27 cellular contexts compared by ENCODE assay signal in genomic region chrX:71224969-71225368, GRCh38. TPM values are rescaled to one million over a fixed set of nuclear protein-coding genes. Genes with fewer than 3 reads are reported as not detected.
DNase-seq lines count a peak whose midpoint lies in the region; ATAC-seq, FAIRE-seq and TF ChIP-seq lines count a peak whose summit lies in the region.
"Had no signal": no experiment of that assay in that cellular context is flagged by ENCODE, and none has a peak within 500 bp of the region (broad histone marks: within the 10 kb centered on the region; RNA-seq: fewer than 3 reads in every experiment).

No MANE protein-coding gene starts in this region.

- H3K36me3 Mint-ChIP-seq in stimulated activated effector memory CD8-positive, alpha-beta T cell treated with anti-CD3 and anti-CD28 coated beads, Interleukin-12 subunit alpha, Interleukin-12 subunit beta, amount 100 ng/mL, for 72 hours, result no peaks in the 10 kb centered on the region
- H3K36me3 Mint-ChIP-seq in CD4-positive, alpha-beta T cell (ENCODE audit: low read depth), result no peaks in the 10 kb centered on the region
- H3K36me3 Mint-ChIP-seq: CD14-positive monocyte had no signal

- POLR2A ChIA-PET in CD4-positive, alpha-beta T cell (lab: Charles Lee), result no interaction called here

- H3K27ac ChIP-seq in angular gyrus (ENCODE audit: low read depth, low read length), result peak overlapping the region; percentile 59
- H3K27ac ChIP-seq in substantia nigra (ENCODE audit: low read depth, low read length, poor library complexity, severe bottlenecking), result peak overlapping the region; percentile 93
- no peak overlapping the region for H3K27ac ChIP-seq in CD4-positive, alpha-beta T cell (ENCODE audit: low read depth, low read length)
- H3K27ac ChIP-seq: coronary artery, esophagus squamous epithelium, gastroesophageal sphincter had no signal

- H3K9me3 ChIP-seq in CD4-positive, alpha-beta T cell (ENCODE audit: control insufficient read depth, low read length), result no peaks in the 10 kb centered on the region
- H3K9me3 ChIP-seq: esophagus squamous epithelium, gastroesophageal sphincter had no signal

- FAIRE-seq in GM18507 (lab: Jason Lieb, UNC), result peak; percentile 5
- FAIRE-seq: islet of Langerhans, urothelium cell line had no signal

- no peak for TF ChIP-seq CTCF in CD4-positive, alpha-beta T cell (IDR thresholded peaks at IDR 0.05)

- no peak overlapping the region for H3K27ac Mint-ChIP-seq in stimulated activated effector memory CD8-positive, alpha-beta T cell treated with anti-CD3 and anti-CD28 coated beads, Interleukin-12 subunit alpha, Interleukin-12 subunit beta, amount 100 ng/mL, for 72 hours
- no peak overlapping the region for H3K27ac Mint-ChIP-seq in CD4-positive, alpha-beta T cell
- H3K27ac Mint-ChIP-seq: activated T-cell treated with anti-CD3 and anti-CD28 coated beads, Interleukin-2, amount 50 U/mL, for 24 hours; T-helper 17 cell had no signal

- no peak overlapping the region for H3K4me3 Mint-ChIP-seq in stimulated activated effector memory CD8-positive, alpha-beta T cell treated with anti-CD3 and anti-CD28 coated beads, Interleukin-12 subunit alpha, Interleukin-12 subunit beta, amount 100 ng/mL, for 72 hours
- no peak overlapping the region for H3K4me3 Mint-ChIP-seq in CD4-positive, alpha-beta T cell
- H3K4me3 Mint-ChIP-seq: activated T-cell treated with anti-CD3 and anti-CD28 coated beads, Interleukin-2, amount 50 U/mL, for 24 hours; CD14-positive monocyte; T-helper 17 cell had no signal

- no peak for DNase-seq in GM18507 (ENCODE audit: extremely low spot score, insufficient read length, low read depth)
- DNase-seq in left colon, result no peak
- no peak for DNase-seq in substantia nigra (lab: John Stamatoyannopoulos, UW)
- no peak for DNase-seq in stimulated activated effector memory CD8-positive, alpha-beta T cell treated with anti-CD3 and anti-CD28 coated beads, Interleukin-12 subunit alpha, Interleukin-12 subunit beta, amount 100 ng/mL, for 72 hours (ENCODE audit: low spot score in 2 of 2)
- DNase-seq in CD4-positive, alpha-beta T cell, result no peak
- no peak for DNase-seq in medulla oblongata (ENCODE audit: extremely low spot score)
- DNase-seq: activated CD4-positive, alpha-beta T cell treated with anti-CD3 and anti-CD28 coated beads for 48 hours; activated gamma-delta T cell treated with Interleukin-2 at 50 U/mL for 16 hours; activated T-cell treated with anti-CD3 and anti-CD28 coated beads, Interleukin-2, amount 50 U/mL, for 24 hours; esophagus squamous epithelium; GOT3; Karpas-422; NCI-H1092 treated with DMSO at 0.1 percent for 48 hours; NCI-H1930; NCI-H69; RPMI8226; T-helper 17 cell had no signal

- ATAC-seq in left colon, result peak; percentile 28
- no peak for ATAC-seq in stimulated activated effector memory CD8-positive, alpha-beta T cell treated with anti-CD3 and anti-CD28 coated beads, Interleukin-12 subunit alpha, Interleukin-12 subunit beta, amount 100 ng/mL, for 72 hours
- no peak for ATAC-seq in CD4-positive, alpha-beta T cell (ENCODE audit: poor library complexity)
- ATAC-seq: gastroesophageal sphincter, T-helper 17 cell had no signal

- no peaks in the 10 kb centered on the region for H3K4me1 Mint-ChIP-seq in stimulated activated effector memory CD8-positive, alpha-beta T cell treated with anti-CD3 and anti-CD28 coated beads, Interleukin-12 subunit alpha, Interleukin-12 subunit beta, amount 100 ng/mL, for 72 hours
- H3K4me1 Mint-ChIP-seq in CD4-positive, alpha-beta T cell (ENCODE audit: low read depth), result no peaks in the 10 kb centered on the region
- H3K4me1 Mint-ChIP-seq: T-helper 17 cell had no signal

- H3K9me3 Mint-ChIP-seq in stimulated activated effector memory CD8-positive, alpha-beta T cell treated with anti-CD3 and anti-CD28 coated beads, Interleukin-12 subunit alpha, Interleukin-12 subunit beta, amount 100 ng/mL, for 72 hours, result no peaks in the 10 kb centered on the region
- H3K9me3 Mint-ChIP-seq in CD4-positive, alpha-beta T cell, result no peaks in the 10 kb centered on the region
- H3K9me3 Mint-ChIP-seq: activated T-cell treated with anti-CD3 and anti-CD28 coated beads, Interleukin-2, amount 50 U/mL, for 24 hours had no signal

- H3K27me3 Mint-ChIP-seq in CD4-positive, alpha-beta T cell, result no peaks in the 10 kb centered on the region
- H3K27me3 Mint-ChIP-seq: T-helper 17 cell had no signal

- CTCF ChIA-PET in CD4-positive, alpha-beta T cell (lab: Charles Lee), result no interaction called here

- intact Hi-C loops in left colon (cut with DNase I, micrococcal nuclease), result no loop called here
- intact Hi-C loops in CD4-positive, alpha-beta T cell (cut with DNase I, micrococcal nuclease), result no loop called here

- H3K27me3 ChIP-seq in CD4-positive, alpha-beta T cell (ENCODE audit: control insufficient read depth, insufficient read depth, low read length), result no peaks in the 10 kb centered on the region
- H3K27me3 ChIP-seq: esophagus squamous epithelium had no signal

RNA-seq across cellular contexts. Expression of gene GJB1, which starts 1.9 kb away (rescaled TPM):
- 10 to 100 TPM; 67.9 to 72.6 TPM for total RNA-seq in left colon
- total RNA-seq in CD4-positive, alpha-beta T cell, result not detected
- total RNA-seq: activated CD8-positive, alpha-beta memory T cell treated with anti-CD3 and anti-CD28 coated beads for 36 hours; gastroesophageal sphincter; HT1080; lung microvascular endothelial cell; myocyte; T-helper 17 cell had no signal

RNA-seq across cellular contexts. Expression of gene ZMYM3, which starts 29.0 kb away (rescaled TPM):
- 10 to 100 TPM; 15.9 to 17.0 TPM for total RNA-seq in left colon
- 10 to 100 TPM; 16.7 to 17.6 TPM for total RNA-seq in CD4-positive, alpha-beta T cell

RNA-seq across cellular contexts. Expression of gene NONO, which starts 58.5 kb away (rescaled TPM):
- total RNA-seq in left colon, result 100 to 1,000 TPM; 158 to 183 TPM
- 100 to 1,000 TPM; 440 to 472 TPM for total RNA-seq in CD4-positive, alpha-beta T cell

Comparison
In these comparisons a context has a peak if more than half of its experiments do, and no peak if none do; other contexts are left out.
1. RNA of gene GJB1, which starts 1.9 kb away (total RNA-seq): 67.9 to 72.6 TPM in left colon; not detected in CD4-positive, alpha-beta T cell; every median in the first group is over 10 times any median in the second.